Comparison of ENCODE assay signal across 8 cellular contexts in the genomic region with DNA sequence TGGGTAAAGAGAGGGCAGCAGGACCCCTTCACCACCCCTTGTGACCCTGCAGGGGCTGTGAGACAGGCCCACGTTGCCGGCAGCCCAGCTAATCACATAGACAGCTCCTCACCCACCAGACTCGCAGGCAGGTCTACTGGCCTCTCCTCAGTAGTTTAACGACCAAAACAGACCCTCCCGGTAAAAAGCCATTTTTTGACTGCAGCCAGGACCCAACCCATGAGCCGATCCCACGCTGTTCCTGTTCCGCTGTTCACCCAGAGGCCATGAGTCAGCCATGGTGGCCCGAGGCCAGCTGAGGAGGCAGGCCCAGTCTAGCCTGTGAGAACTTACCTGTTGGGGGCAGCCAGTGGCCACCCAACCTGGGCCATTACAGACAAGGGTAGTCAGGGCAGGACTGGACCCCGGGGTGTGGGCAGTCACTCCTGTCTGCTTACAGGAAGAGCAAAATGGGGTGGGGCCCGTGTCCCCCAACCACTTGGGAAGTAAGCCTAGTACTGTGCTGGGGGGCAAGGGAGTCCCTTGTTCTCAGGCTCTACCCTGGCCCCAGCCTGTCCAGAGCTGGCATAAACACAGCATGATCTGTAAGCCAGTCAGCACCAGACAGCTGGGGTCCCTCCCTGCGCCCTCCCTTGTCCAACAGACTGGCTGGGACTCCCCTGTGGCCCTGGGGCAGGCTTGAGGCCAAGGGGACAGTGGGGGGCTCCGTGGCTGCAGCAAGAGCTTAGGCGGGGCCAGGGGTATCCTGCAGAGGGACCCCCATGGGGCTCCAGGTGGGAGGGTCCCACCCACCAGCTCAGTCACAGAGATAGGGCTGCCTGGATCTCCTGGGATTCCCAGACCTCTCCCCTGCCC.
DNase-seq lines count a peak whose midpoint lies in the region; ATAC-seq, FAIRE-seq and TF ChIP-seq lines count a peak whose summit lies in the region.

No MANE protein-coding gene starts in this region.

- TF ChIP-seq CTCF in K562 (IDR thresholded peaks at IDR 0.05 in 2 of 3, conservative IDR thresholded peaks at IDR 0.05 in 1 of 3; ENCODE audit: insufficient read depth in 2 of 3, low read depth in 1 of 3, low read length in 3 of 3) (no peak), HepG2 (CRISPR knock-in tag; IDR thresholded peaks at IDR 0.05) (no peak), vagina (IDR thresholded peaks at IDR 0.05) (no peak)

- CTCF ChIA-PET in K562 (lab: Yijun Ruan, JAX; ENCODE audit: low intra/inter-chr PET ratio) (no interaction called here), HepG2 (lab: Yijun Ruan, JAX; ENCODE audit: low intra/inter-chr PET ratio, low total read pairs) (no interaction called here)

- POLR2A ChIA-PET in K562 (lab: Yijun Ruan, JAX): interaction anchor here (0.8 to 1.5 kb wide), 4 partner anchors 11 to 92 kb away, joined by 3 to 5 read pairs (median 4); no protein-coding TSS in a partner anchor
- POLR2A ChIA-PET in HepG2 (lab: Yijun Ruan, JAX): no interaction called here

- no peaks in the 10 kb centered on the region for H3K9me1 ChIP-seq in K562 (ENCODE audit: control insufficient read depth, insufficient read depth, low read length)

- no TSS peak for BruUV-seq in K562 (replicated peaks; lab: Mats Ljungman, UMichigan)
- no TSS peak for BruUV-seq in HepG2 (replicated peaks; lab: Mats Ljungman, UMichigan)

- peak overlapping the region; percentile 15 to 86; a peak in 3 of 4 replicates for H3K9ac ChIP-seq in K562 (ENCODE audit: insufficient read depth in 1 of 2, low read depth in 2 of 2, low read length in 2 of 2)
- H3K9ac ChIP-seq in HepG2 (ENCODE audit: insufficient read depth, low read depth, low read length): no peak overlapping the region

- intact Hi-C loops in K562 (cut with micrococcal nuclease): no loop called here
- intact Hi-C loops in HepG2 (cut with micrococcal nuclease; ENCODE audit: unreplicated experiment): no loop called here
- intact Hi-C loops in vagina (cut with DNase I): no loop called here

- H2AFZ ChIP-seq in K562 (ENCODE audit: low read depth, low read length) (peak overlapping the region; percentile 98), HepG2 (ENCODE audit: low read length) (no peak overlapping the region)

- H3K36me3 ChIP-seq in K562 (ENCODE audit: control insufficient read depth, insufficient read depth, low read length) (no peaks in the 10 kb centered on the region), HepG2 (replicated peaks in 1 of 2; ENCODE audit: control insufficient read depth in 1 of 2, insufficient read depth in 2 of 2, low read length in 2 of 2) (no peaks in the 10 kb centered on the region), vagina (no peaks in the 10 kb centered on the region)

- peak; percentile 75 for ATAC-seq in K562
- peak; percentile 17; the same call in 2 of the 3 replicates for ATAC-seq in HepG2
- ATAC-seq in GM18511 (IDR thresholded peaks at IDR 0.05; ENCODE audit: unreplicated experiment): no peak
- no peak for ATAC-seq in HG02642 (IDR thresholded peaks at IDR 0.05; ENCODE audit: poor library complexity, unreplicated experiment)
- no peak for ATAC-seq in GM18502 (IDR thresholded peaks at IDR 0.05; ENCODE audit: poor library complexity, unreplicated experiment)

- FAIRE-seq in K562 (lab: Jason Lieb, UNC) (peak; percentile 92), HepG2 (lab: Jason Lieb, UNC) (no peak)

- peaks cover 20 to 68% of the 10 kb centered on the region in 2 experiments for H3K4me1 ChIP-seq in K562 (replicated peaks in 1 of 2; ENCODE audit: control insufficient read depth in 2 of 2, insufficient read depth in 2 of 2, low read length in 2 of 2)
- H3K4me1 ChIP-seq in HepG2 (ENCODE audit: insufficient read depth, low read length): no peaks in the 10 kb centered on the region
- peaks cover 32% of the 10 kb centered on the region for H3K4me1 ChIP-seq in vagina

- H4K20me1 ChIP-seq in K562 (replicated peaks; ENCODE audit: control insufficient read depth, insufficient read depth, low read length) (no peaks in the 10 kb centered on the region), HepG2 (ENCODE audit: insufficient read depth, low read length) (no peaks in the 10 kb centered on the region)

- peak; percentile 26 for DNase-seq in stimulated activated CD4-positive, alpha-beta T cell treated with anti-CD3 and anti-CD28 coated beads, Interleukin-4, amount 100 ng/mL, for 1 hour
- no peak for DNase-seq in stimulated activated CD4-positive, alpha-beta T cell treated with anti-CD3 and anti-CD28 coated beads, Interleukin-12 subunit alpha, Interleukin-12 subunit beta, amount 100 ng/mL, for 4 hours
- DNase-seq in K562 (ENCODE audit: extremely low read depth in 1 of 4, low spot score in 3 of 4): peak; percentile 57 to 76 (median 68)
- DNase-seq in HepG2 (ENCODE audit: low spot score): no peak
- peak; percentile 87 to 88 for DNase-seq in vagina (ENCODE audit: extremely low spot score in 2 of 2)

- H3K79me2 ChIP-seq in K562 (ENCODE audit: control insufficient read depth, insufficient read depth, low read length) (no peaks in the 10 kb centered on the region), HepG2 (ENCODE audit: insufficient read depth, low read length) (no peaks in the 10 kb centered on the region)

- WGBS in K562 (ENCODE audit: insufficient coverage, low coverage, missing lambda C conversion rate): 28% methylated on average over 14 of the region's 14 CpGs
- WGBS in HepG2 (ENCODE audit: low lambda C conversion rate): 13% methylated on average over 4 of the region's 14 CpGs

- TF ChIP-seq EP300 in K562 (IDR thresholded peaks at IDR 0.05; ENCODE audit: low read length) (no peak), HepG2 (IDR thresholded peaks at IDR 0.05; ENCODE audit: low read depth in 2 of 2, low read length in 2 of 2) (no peak), HepG2 (CRISPR knock-in tag; IDR thresholded peaks at IDR 0.05; ENCODE audit: borderline replicate concordance) (no peak)

- no peak overlapping the region for H3K4me3 ChIP-seq in K562
- no peak overlapping the region for H3K4me3 ChIP-seq in HepG2 (replicated peaks in 1 of 3; ENCODE audit: insufficient read depth in 1 of 3, low read depth in 2 of 3, low read length in 3 of 3)
- H3K4me3 ChIP-seq in vagina: peak overlapping the region; percentile 47 to 64

- H3K9me3 ChIP-seq in K562 (replicated peaks; ENCODE audit: control insufficient read depth, insufficient read depth, low read depth, low read length): no peaks in the 10 kb centered on the region
- H3K9me3 ChIP-seq in HepG2 (ENCODE audit: low read length): no peaks in the 10 kb centered on the region
- no peaks in the 10 kb centered on the region for H3K9me3 ChIP-seq in vagina

- in situ Hi-C loops in K562 (cut with MboI): no loop called here
- in situ Hi-C loops in HepG2 (cut with HindIII; ENCODE audit: extremely low pct_ligation_motif_present, low pct_unique_long_range_greater_than_20kb): no loop called here

- TF ChIP-seq POLR2A in K562 (conservative IDR thresholded peaks at IDR 0.05) (no peak), HepG2 (IDR thresholded peaks at IDR 0.05; ENCODE audit: insufficient read depth in 1 of 2, low read depth in 2 of 2, low read length in 2 of 2) (no peak), vagina (IDR thresholded peaks at IDR 0.05) (no peak)

- H3K4me2 ChIP-seq in K562 (ENCODE audit: insufficient read depth, low read length) (peak overlapping the region; percentile 54), HepG2 (ENCODE audit: low read depth, low read length) (no peak overlapping the region)

- TF ChIP-seq RAD21 in K562 (CRISPR knock-in tag; conservative IDR thresholded peaks at IDR 0.05 in 1 of 2, IDR thresholded peaks at IDR 0.05 in 1 of 2) (no peak), HepG2 (CRISPR knock-in tag; IDR thresholded peaks at IDR 0.05) (no peak)

- H3K27me3 ChIP-seq in K562 (ENCODE audit: control insufficient read depth in 2 of 2, insufficient read depth in 2 of 2, low read length in 2 of 2): peaks cover 0 to 4% of the 10 kb centered on the region in 2 experiments; a peak in 2 of 5 replicates
- peaks cover 3 to 10% of the 10 kb centered on the region in 2 experiments; a peak in 4 of 5 replicates for H3K27me3 ChIP-seq in HepG2 (ENCODE audit: control insufficient read depth in 1 of 2, insufficient read depth in 2 of 2, low read length in 2 of 2)
- no peaks in the 10 kb centered on the region for H3K27me3 ChIP-seq in vagina

- peak overlapping the region; percentile 61 for H3K27ac ChIP-seq in K562 (ENCODE audit: extremely low read depth, low read depth, low read length)
- no peak overlapping the region for H3K27ac ChIP-seq in HepG2 (ENCODE audit: extremely low read length, insufficient read depth, low read length)
- H3K27ac ChIP-seq in vagina: peak overlapping the region; percentile 90

TF ChIP-seq in K562, 482 proteins besides CTCF, POLR2A, EP300 and RAD21 (continues in another document):
- TF ChIP-seq NFATC3 (IDR thresholded peaks at IDR 0.05): no peak
- no peak for TF ChIP-seq ADNP (tag; IDR thresholded peaks at IDR 0.05)

TF ChIP-seq in HepG2, 621 proteins besides CTCF, POLR2A, EP300 and RAD21 (continues in another document):
- TF ChIP-seq ZFP36 (IDR thresholded peaks at IDR 0.05; ENCODE audit: borderline replicate concordance, low read depth, low read length, partially characterized antibody): no peak
- no peak for TF ChIP-seq FOXJ3 (CRISPR knock-in tag; IDR thresholded peaks at IDR 0.05; ENCODE audit: borderline replicate concordance)
- no peak for TF ChIP-seq XRCC5 (optimal IDR thresholded peaks at IDR 0.05; ENCODE audit: low read length)
- TF ChIP-seq CREBL2 (CRISPR knock-in tag; IDR thresholded peaks at IDR 0.05; ENCODE audit: borderline replicate concordance): no peak
- TF ChIP-seq HOXA3 (CRISPR knock-in tag; IDR thresholded peaks at IDR 0.05): no peak
- TF ChIP-seq ZFP90 (CRISPR knock-in tag; IDR thresholded peaks at IDR 0.05; ENCODE audit: borderline replicate concordance): no peak
- TF ChIP-seq ARNT2 (CRISPR knock-in tag; IDR thresholded peaks at IDR 0.05; ENCODE audit: low read depth): no peak
- no peak for TF ChIP-seq ZNF326 (CRISPR knock-in tag; IDR thresholded peaks at IDR 0.05; ENCODE audit: borderline replicate concordance)
- TF ChIP-seq TFDP2 (CRISPR knock-in tag; IDR thresholded peaks at IDR 0.05): no peak

Comparison
In these comparisons a context has a peak if more than half of its experiments do, and no peak if none do; other contexts are left out.
1. DNase-seq: peak in stimulated activated CD4-positive, alpha-beta T cell treated with anti-CD3 and anti-CD28 coated beads, Interleukin-4, amount 100 ng/mL, for 1 hour (single experiment), K562 (4 of 4) and vagina (2 of 2); none in stimulated activated CD4-positive, alpha-beta T cell treated with anti-CD3 and anti-CD28 coated beads, Interleukin-12 subunit alpha, Interleukin-12 subunit beta, amount 100 ng/mL, for 4 hours (single experiment) and HepG2 (single experiment).
2. ATAC-seq: peak in K562 (single experiment) and HepG2 (single experiment); none in GM18511 (single experiment), HG02642 (single experiment) and GM18502 (single experiment).
3. H3K4me3 ChIP-seq: peak in vagina (2 of 2); none in K562 (single experiment) and HepG2 (0 of 3).